8 cellular contexts compared by ENCODE assay signal in the genomic region with DNA sequence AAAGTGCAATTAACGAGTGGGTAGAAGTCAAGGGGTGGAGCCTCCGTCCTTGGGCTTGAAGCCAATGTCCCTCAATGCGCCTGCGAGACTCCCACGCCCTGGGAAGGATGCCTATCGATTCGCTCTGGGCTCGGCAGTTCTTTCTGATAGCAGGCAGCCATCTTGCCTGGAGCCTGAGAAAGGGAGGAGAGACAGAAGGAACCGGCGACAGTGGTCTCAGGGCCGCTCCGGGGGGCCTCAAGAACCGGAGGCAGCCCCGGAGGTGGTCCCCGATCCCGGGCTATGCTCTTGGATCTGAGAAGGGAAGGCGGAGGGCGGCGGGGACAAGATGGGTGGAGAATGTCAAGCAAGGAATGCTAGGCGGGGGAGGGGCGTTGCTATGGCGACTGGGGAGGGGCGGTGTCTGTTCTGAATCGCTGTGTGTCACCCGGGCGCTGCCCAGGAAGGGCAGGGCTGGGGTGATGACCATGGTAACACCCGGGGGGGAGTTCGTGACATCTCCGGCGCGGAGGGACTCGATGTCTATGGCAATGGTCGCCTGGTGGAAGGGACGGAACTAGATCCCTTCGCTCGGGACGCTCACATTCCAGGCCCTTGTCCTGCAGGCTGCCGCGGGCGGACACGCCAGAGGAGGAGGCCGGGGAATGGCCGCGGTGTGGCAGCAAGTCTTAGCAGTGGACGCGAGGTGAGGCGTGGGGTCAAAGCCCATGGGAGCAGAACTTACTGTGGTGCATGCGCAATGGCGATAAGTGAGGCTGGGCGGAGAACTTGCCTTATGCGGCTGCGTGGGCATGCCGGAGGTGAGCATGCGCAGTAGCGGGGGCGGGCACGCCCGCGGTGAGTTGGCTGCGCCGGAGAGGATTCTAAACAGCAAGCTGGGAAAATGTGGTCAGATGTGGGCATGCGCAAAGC. TPM values are rescaled to one million over a fixed set of nuclear protein-coding genes. Genes with fewer than 3 reads are reported as not detected.
DNase-seq lines count a peak whose midpoint lies in the region; ATAC-seq and TF ChIP-seq lines count a peak whose summit lies in the region.

A gene (plus strand): TSS at position 140 of the 912 bp plus-strand sequence. CDS start 505 bp downstream, at position 645.

- peak within 1 kb of the TSS; percentile 97 for H3K27ac ChIP-seq in CD4-positive, CD25-positive, alpha-beta regulatory T cell (ENCODE audit: insufficient read depth, low read length, poor library complexity, severe bottlenecking)
- peak within 1 kb of the TSS; percentile 96 to 99 for H3K27ac ChIP-seq in lung (ENCODE audit: low read depth in 1 of 2, low read length in 1 of 2)

- 0 to 35% methylated on average over 46 to 62 of the region's 62 CpGs for WGBS in lung, 2 donors

- no peak for TF ChIP-seq CTCF in lung (IDR thresholded peaks at IDR 0.05; ENCODE audit: control extremely low read depth, extremely low read depth)

- H3K4me1 Mint-ChIP-seq in CD4-positive, CD25-positive, alpha-beta regulatory T cell = peaks cover 0 to 16% (median 7%) of the 10 kb centered on the region in 4 donors

- peak within 1 kb of the TSS; percentile 66 for H3K4me3 ChIP-seq in CD4-positive, CD25-positive, alpha-beta regulatory T cell (ENCODE audit: low read depth, low read length)
- H3K4me3 ChIP-seq in lung = peak within 1 kb of the TSS; percentile 50

- no peaks in the 10 kb centered on the region for H3K27me3 Mint-ChIP-seq in CD4-positive, CD25-positive, alpha-beta regulatory T cell

- ATAC-seq in CD4-positive, CD25-positive, alpha-beta regulatory T cell (ENCODE audit: low read depth in 2 of 2) = peak; percentile 84 to 87
- ATAC-seq in GM19455 (IDR thresholded peaks at IDR 0.05; ENCODE audit: unreplicated experiment) (peak; percentile 68), lung (ENCODE audit: insufficient read depth, low FRiP score) (peak; percentile 88)

- no peaks in the 10 kb centered on the region for H3K36me3 ChIP-seq in CD4-positive, CD25-positive, alpha-beta regulatory T cell (ENCODE audit: control insufficient read depth, insufficient read depth, low read length)
- peaks cover 4 to 17% of the 10 kb centered on the region in 2 donors for H3K36me3 ChIP-seq in lung (ENCODE audit: control insufficient read depth in 2 of 2, insufficient read depth in 2 of 2, low read length in 2 of 2)

- CTCF ChIA-PET in activated CD8-positive, alpha-beta memory T cell treated with anti-CD3 and anti-CD28 coated beads for 36 hours (lab: Charles Lee) = interaction anchor here (0.7 kb wide), 1 partner anchor 87 kb away, joined by 3 read pairs; no protein-coding TSS in a partner anchor

- H3K9me3 ChIP-seq in CD4-positive, CD25-positive, alpha-beta regulatory T cell (ENCODE audit: control insufficient read depth in 2 of 2, low read length in 2 of 2) = no peaks in the 10 kb centered on the region
- peaks cover 0 to 3% of the 10 kb centered on the region in 2 donors for H3K9me3 ChIP-seq in lung (ENCODE audit: control insufficient read depth in 2 of 2, insufficient read depth in 1 of 2, low read length in 1 of 2)

- peak; percentile 83 to 91 (median 89) for DNase-seq in CD4-positive, CD25-positive, alpha-beta regulatory T cell
- DNase-seq in HT1080 (ENCODE audit: low read depth) (peak; percentile 87), NOMO-1 (lab: John Stamatoyannopoulos, UW; ENCODE audit: unreplicated experiment in 2 of 2) (peak; percentile 72 to 84), lung (ENCODE audit: low spot score) (peak; percentile 91)
- peak; percentile 83 for DNase-seq in effector CD8-positive, alpha-beta T cell (lab: John Stamatoyannopoulos, UW)
- DNase-seq in stimulated activated CD4-positive, alpha-beta T cell treated with anti-CD3 and anti-CD28 coated beads, TNF-alpha, amount 100 ng/mL, for 24 hours (ENCODE audit: low read depth in 3 of 3) = peak; percentile 79 to 87 (median 83)

- H3K9me3 Mint-ChIP-seq in CD4-positive, CD25-positive, alpha-beta regulatory T cell = no peaks in the 10 kb centered on the region

- peak within 1 kb of the TSS; percentile 100 for H3K27ac Mint-ChIP-seq in CD4-positive, CD25-positive, alpha-beta regulatory T cell

- POLR2A ChIA-PET in activated CD8-positive, alpha-beta memory T cell treated with anti-CD3 and anti-CD28 coated beads for 36 hours (lab: Charles Lee) = interaction anchor here (0.7 to 1.0 kb wide), 2 partner anchors 23 to 24 kb away, joined by 3 to 4 read pairs; no protein-coding TSS in a partner anchor

- H3K36me3 Mint-ChIP-seq in CD4-positive, CD25-positive, alpha-beta regulatory T cell = no peaks in the 10 kb centered on the region

- no peaks in the 10 kb centered on the region for H3K27me3 ChIP-seq in CD4-positive, CD25-positive, alpha-beta regulatory T cell (ENCODE audit: control insufficient read depth, insufficient read depth, low read length)
- no peaks in the 10 kb centered on the region for H3K27me3 ChIP-seq in lung (ENCODE audit: control insufficient read depth, insufficient read depth)

- peak within 1 kb of the TSS; percentile 97 to 98 (median 97) for H3K4me3 Mint-ChIP-seq in CD4-positive, CD25-positive, alpha-beta regulatory T cell

- no peaks in the 10 kb centered on the region for H3K4me1 ChIP-seq in CD4-positive, CD25-positive, alpha-beta regulatory T cell (ENCODE audit: control insufficient read depth, insufficient read depth, low read length, poor library complexity, severe bottlenecking)
- H3K4me1 ChIP-seq in lung (ENCODE audit: control insufficient read depth in 2 of 2, insufficient read depth in 2 of 2, low read length in 2 of 2) = peaks cover 0 to 6% of the 10 kb centered on the region in 2 donors

RNA-seq across cellular contexts. Expression of the gene that starts here (rescaled TPM):
- total RNA-seq in CD4-positive, CD25-positive, alpha-beta regulatory T cell = 45.8 TPM
- polyA plus RNA-seq in CD4-positive, CD25-positive, alpha-beta regulatory T cell = 10 to 100 TPM; 33.4 to 53.7 (median 46.0) TPM
- total RNA-seq in HT1080 (2014; rRNA removed; shearing (Covaris generic)) = 66.1 and 74.0 TPM in 2 replicates
- polyA plus RNA-seq in HT1080 (2015; cell fraction: cytosol; rRNA removed) = 47.2 and 50.2 TPM in 2 replicates
- polyA plus RNA-seq in HT1080 (2015; cell fraction: nucleus; rRNA removed) = 91.6 and 107 TPM in 2 replicates
- 10 to 100 TPM; 35.0 to 38.2 TPM for total RNA-seq in activated CD8-positive, alpha-beta memory T cell treated with anti-CD3 and anti-CD28 coated beads for 36 hours
- total RNA-seq in lung = 100 to 1,000 TPM in 1 of 2 donors, 10 to 100 TPM in 1; 50.7 to 182 TPM
- 100 to 1,000 TPM; 156 to 175 TPM for polyA plus RNA-seq in lung

Comparison
In these comparisons a context has a peak if more than half of its experiments do, and no peak if none do; other contexts are left out.
1. Peak in every context shown above with its lines: DNase-seq, ATAC-seq, H3K4me3 ChIP-seq and H3K27ac ChIP-seq.